ENCODE assay signal across 10 cellular contexts in genomic region chr19:10855879-10856522, GRCh38. TPM values are rescaled to one million over a fixed set of nuclear protein-coding genes. Genes with fewer than 3 reads are reported as not detected.
DNase-seq lines count a peak whose midpoint lies in the region; ATAC-seq and TF ChIP-seq lines count a peak whose summit lies in the region.
"Had no signal": no experiment of that assay in that cellular context is flagged by ENCODE, and none has a peak within 500 bp of the region (broad histone marks: within the 10 kb centered on the region; RNA-seq: fewer than 3 reads in every experiment).

No MANE protein-coding gene starts in this region.

- H3F3A ChIP-seq in smooth muscle cell (ENCODE audit: low read depth) = no peaks in the 10 kb centered on the region

- H3K27ac ChIP-seq in smooth muscle cell (ENCODE audit: low read depth) = no peak overlapping the region

- H3K4me3 Mint-ChIP-seq in activated CD4-positive, alpha-beta T cell treated with anti-CD3 and anti-CD28 coated beads, Interleukin-2, amount 10 ng/mL, durations not matched to agents 24 days and 14 days = no peak overlapping the region
- no peak overlapping the region for H3K4me3 Mint-ChIP-seq in effector memory CD8-positive, alpha-beta T cell

- peaks cover 2% of the 10 kb centered on the region for H3K4me1 Mint-ChIP-seq in activated CD4-positive, alpha-beta T cell treated with anti-CD3 and anti-CD28 coated beads, Interleukin-2, amount 10 ng/mL, durations not matched to agents 24 days and 14 days
- peaks cover 0 to 3% of the 10 kb centered on the region in 2 donors for H3K4me1 Mint-ChIP-seq in effector memory CD8-positive, alpha-beta T cell (ENCODE audit: low read depth in 2 of 2)

- ATAC-seq in effector memory CD8-positive, alpha-beta T cell (replicated peaks) = peak; percentile 57
- ATAC-seq in HG02981 (IDR thresholded peaks at IDR 0.05; ENCODE audit: unreplicated experiment) = no peak

- H3K9me3 Mint-ChIP-seq in activated CD4-positive, alpha-beta T cell treated with anti-CD3 and anti-CD28 coated beads, Interleukin-2, amount 10 ng/mL, durations not matched to agents 24 days and 14 days = no peaks in the 10 kb centered on the region
- H3K9me3 Mint-ChIP-seq in effector memory CD8-positive, alpha-beta T cell = no peaks in the 10 kb centered on the region

- intact Hi-C loops in activated CD4-positive, alpha-beta T cell treated with anti-CD3 and anti-CD28 coated beads, Interleukin-2, amount 10 ng/mL, durations not matched to agents 24 days and 14 days (cut with micrococcal nuclease) = no loop called here

- H3K9ac ChIP-seq in smooth muscle cell (ENCODE audit: low read depth) = no peak overlapping the region

- H3K4me2 ChIP-seq in smooth muscle cell = no peak overlapping the region

- DNase-seq in activated CD4-positive, alpha-beta T cell treated with anti-CD3 and anti-CD28 coated beads, Interleukin-2, amount 10 ng/mL, durations not matched to agents 24 days and 14 days = peak; percentile 76
- no peak for DNase-seq in activated CD4-positive, alpha-beta T cell treated with anti-CD3 and anti-CD28 coated beads for 1 hour
- DNase-seq in MV-4-11 (lab: John Stamatoyannopoulos, UW) (peak; percentile 30), smooth muscle cell (lab: John Stamatoyannopoulos, UW; ENCODE audit: unreplicated experiment) (no peak), GOT3 (lab: John Stamatoyannopoulos, UW) (no peak)
- DNase-seq in effector memory CD8-positive, alpha-beta T cell = no peak
- DNase-seq in activated CD4-positive, CD25-positive, alpha-beta regulatory T cell (lab: John Stamatoyannopoulos, UW) = no peak
- DNase-seq: GDM1 had no signal

- H3K36me3 Mint-ChIP-seq in activated CD4-positive, alpha-beta T cell treated with anti-CD3 and anti-CD28 coated beads, Interleukin-2, amount 10 ng/mL, durations not matched to agents 24 days and 14 days (ENCODE audit: low read depth) = peaks cover 3% of the 10 kb centered on the region
- no peaks in the 10 kb centered on the region for H3K36me3 Mint-ChIP-seq in effector memory CD8-positive, alpha-beta T cell (ENCODE audit: insufficient read depth)

- H3K4me1 ChIP-seq in smooth muscle cell (ENCODE audit: low read depth) = no peaks in the 10 kb centered on the region

- 74% methylated on average over 5 of the region's 5 CpGs for WGBS in smooth muscle cell (ENCODE audit: low lambda C conversion rate)

- no peaks in the 10 kb centered on the region for H3K79me2 ChIP-seq in smooth muscle cell (ENCODE audit: low read depth)

- no peak overlapping the region for H2AFZ ChIP-seq in smooth muscle cell (ENCODE audit: low read depth)

- no peaks in the 10 kb centered on the region for H3K36me3 ChIP-seq in smooth muscle cell (ENCODE audit: low read depth)

- H3K4me3 ChIP-seq in smooth muscle cell = no peak overlapping the region

- TF ChIP-seq CTCF in smooth muscle cell (IDR thresholded peaks at IDR 0.05; ENCODE audit: borderline replicate concordance, insufficient read depth, poor library complexity, severe bottlenecking) = peak; percentile 38

- H3K27me3 ChIP-seq in smooth muscle cell (ENCODE audit: low read depth) = no peaks in the 10 kb centered on the region

- H3K27ac Mint-ChIP-seq in activated CD4-positive, alpha-beta T cell treated with anti-CD3 and anti-CD28 coated beads, Interleukin-2, amount 10 ng/mL, durations not matched to agents 24 days and 14 days = no peak overlapping the region
- no peak overlapping the region for H3K27ac Mint-ChIP-seq in effector memory CD8-positive, alpha-beta T cell

- H3K27me3 Mint-ChIP-seq in activated CD4-positive, alpha-beta T cell treated with anti-CD3 and anti-CD28 coated beads, Interleukin-2, amount 10 ng/mL, durations not matched to agents 24 days and 14 days = no peaks in the 10 kb centered on the region
- H3K27me3 Mint-ChIP-seq in effector memory CD8-positive, alpha-beta T cell = peaks cover 0 to under 1% of the 10 kb centered on the region in 2 donors

- no peaks in the 10 kb centered on the region for H3K9me3 ChIP-seq in smooth muscle cell (replicated peaks; ENCODE audit: low read depth)

- no peaks in the 10 kb centered on the region for H4K20me1 ChIP-seq in smooth muscle cell (ENCODE audit: low read depth)

RNA-seq across cellular contexts. Expression of gene C19orf38, which starts 7.8 kb away (rescaled TPM):
- total RNA-seq in activated CD4-positive, alpha-beta T cell treated with anti-CD3 and anti-CD28 coated beads, Interleukin-2, amount 10 ng/mL, durations not matched to agents 24 days and 14 days = 2.7 and 3.6 TPM in 2 replicates
- total RNA-seq in smooth muscle cell = 0.13 TPM in 1 of 2 replicates, not detected in the other
- 0.79 and 1.5 TPM in 2 replicates for polyA plus RNA-seq in smooth muscle cell
- total RNA-seq: pulmonary artery endothelial cell had no signal

RNA-seq across cellular contexts. Expression of gene CARM1, which starts 15.4 kb away (rescaled TPM):
- 92.4 and 93.7 TPM in 2 replicates for total RNA-seq in activated CD4-positive, alpha-beta T cell treated with anti-CD3 and anti-CD28 coated beads, Interleukin-2, amount 10 ng/mL, durations not matched to agents 24 days and 14 days
- total RNA-seq in smooth muscle cell = 22.7 and 25.4 TPM in 2 replicates
- polyA plus RNA-seq in smooth muscle cell = 39.3 and 48.1 TPM in 2 replicates

RNA-seq across cellular contexts. Expression of gene TMED1, which starts 20.0 kb away (rescaled TPM):
- total RNA-seq in activated CD4-positive, alpha-beta T cell treated with anti-CD3 and anti-CD28 coated beads, Interleukin-2, amount 10 ng/mL, durations not matched to agents 24 days and 14 days = 17.6 and 22.4 TPM in 2 replicates
- 30.7 and 44.4 TPM in 2 replicates for total RNA-seq in smooth muscle cell
- 99.9 and 107 TPM in 2 replicates for polyA plus RNA-seq in smooth muscle cell

Comparison
In these comparisons a context has a peak if more than half of its experiments do, and no peak if none do; other contexts are left out.
1. DNase-seq: peak in activated CD4-positive, alpha-beta T cell treated with anti-CD3 and anti-CD28 coated beads, Interleukin-2, amount 10 ng/mL, durations not matched to agents 24 days and 14 days (single experiment) and MV-4-11 (single experiment); none in activated CD4-positive, alpha-beta T cell treated with anti-CD3 and anti-CD28 coated beads for 1 hour (single experiment), effector memory CD8-positive, alpha-beta T cell (0 of 3), smooth muscle cell (single experiment), activated CD4-positive, CD25-positive, alpha-beta regulatory T cell (0 of 4) and GOT3 (single experiment).